Comparison of ENCODE assay signal across 8 cellular contexts in genomic region chr3:15268033-15268631, GRCh38.
DNase-seq lines count a peak whose midpoint lies in the region; ATAC-seq and TF ChIP-seq lines count a peak whose summit lies in the region.

No MANE protein-coding gene starts in this region.

- in situ Hi-C loops in Panc1 (cut with HindIII; ENCODE audit: low pct_unique_long_range_greater_than_20kb, low sequenced_read_pairs), result no loop called here

- H3K9me3 ChIP-seq in Panc1 (ENCODE audit: control insufficient read depth, insufficient read depth, low read depth, low read length) (no peaks in the 10 kb centered on the region), esophagus muscularis mucosa (no peaks in the 10 kb centered on the region)

- H3K4me1 ChIP-seq in Panc1 (ENCODE audit: control insufficient read depth, insufficient read depth, low read length) (peaks cover 18% of the 10 kb centered on the region), esophagus muscularis mucosa (peaks cover 18 to 45% (median 35%) of the 10 kb centered on the region in 4 donors)

- 33% methylated on average over 15 of the region's 15 CpGs for WGBS in esophagus muscularis mucosa

- peak overlapping the region in 9 of 10 donors; percentile 10 to 62 (median 36) for H3K4me3 Mint-ChIP-seq in naive thymus-derived CD8-positive, alpha-beta T cell

- CTCF ChIA-PET in Panc1 (lab: Charles Lee), result interaction anchor here (1.1 to 1.6 kb wide), 2 partner anchors 64 to 137 kb away, joined by 9 to 12 read pairs; partner anchors contain the start of gene SH3BP5

- ATAC-seq in GM18511 (IDR thresholded peaks at IDR 0.05; ENCODE audit: unreplicated experiment) (peak; percentile 71), Panc1 (peak; percentile 86)
- ATAC-seq in naive thymus-derived CD8-positive, alpha-beta T cell, result peak; percentile 34 to 53

- H3K27ac ChIP-seq in Panc1 (ENCODE audit: low read length) (peak overlapping the region; percentile 7; the same call in 1 of the 2 replicates), esophagus muscularis mucosa (replicated peaks in 1 of 4) (peak overlapping the region; percentile 61 to 74 (median 70))

- peak overlapping the region in 6 of 10 donors; percentile 15 to 79 (median 53) for H3K27ac Mint-ChIP-seq in naive thymus-derived CD8-positive, alpha-beta T cell

- TF ChIP-seq POLR2A in esophagus muscularis mucosa (IDR thresholded peaks at IDR 0.05; ENCODE audit: low read depth), result no peak

- no TSS peak for BruUV-seq in Panc1 (replicated peaks; lab: Mats Ljungman, UMichigan)

- peak; percentile 93 for TF ChIP-seq CTCF in Panc1 (IDR thresholded peaks at IDR 0.05)
- peak; percentile 89 to 93 (median 91) for TF ChIP-seq CTCF in esophagus muscularis mucosa (IDR thresholded peaks at IDR 0.05)

- H3K27me3 ChIP-seq in Panc1 (ENCODE audit: control insufficient read depth, insufficient read depth, low read length) (no peaks in the 10 kb centered on the region), esophagus muscularis mucosa (no peaks in the 10 kb centered on the region)

- H3K9me3 Mint-ChIP-seq in naive thymus-derived CD8-positive, alpha-beta T cell, result no peaks in the 10 kb centered on the region

- DNase-seq in A172 (ENCODE audit: low spot score) (peak; percentile 82), Panc1 (ENCODE audit: low read depth, low spot score) (peak; percentile 46), esophagus muscularis mucosa (ENCODE audit: extremely low spot score) (peak; percentile 94)
- peak; percentile 81 for DNase-seq in Jurkat, Clone E6-1 (ENCODE audit: low read depth, low spot score)
- peak; percentile 85 for DNase-seq in activated T-cell treated with anti-CD3 and anti-CD28 coated beads, Interleukin-2, amount 50 U/mL, for 1 hour
- peak; percentile 69 to 92 (median 82) for DNase-seq in naive thymus-derived CD8-positive, alpha-beta T cell
- DNase-seq in stimulated activated CD8-positive, alpha-beta memory T cell treated with anti-CD3 and anti-CD28 coated beads, Interleukin-7, amount 100 ng/mL, for 4 hours (ENCODE audit: low read depth in 2 of 2), result peak; percentile 73 to 74

- H3K4me1 Mint-ChIP-seq in naive thymus-derived CD8-positive, alpha-beta T cell, result peaks cover 24 to 87% (median 73%) of the 10 kb centered on the region in 4 donors

- POLR2A ChIA-PET in Panc1 (lab: Charles Lee), result interaction anchor here (0.6 kb wide), 1 partner anchor 111 kb away, joined by 9 read pairs; no protein-coding TSS in a partner anchor
- POLR2A ChIA-PET in naive thymus-derived CD8-positive, alpha-beta T cell (lab: Charles Lee), result interaction anchor here (0.6 to 6.2 kb wide), 9 partner anchors 24 to 291 kb away, joined by 3 to 49 read pairs (median 5); partner anchors contain the start of genes CAPN7 and SH3BP5

- H3K36me3 ChIP-seq in Panc1 (ENCODE audit: control insufficient read depth, insufficient read depth, low read length) (no peaks in the 10 kb centered on the region), esophagus muscularis mucosa (no peaks in the 10 kb centered on the region)

- no peaks in the 10 kb centered on the region for H3K27me3 Mint-ChIP-seq in naive thymus-derived CD8-positive, alpha-beta T cell

- intact Hi-C loops in Panc1 (cut with micrococcal nuclease; ENCODE audit: unreplicated experiment), result loop anchor here (1.0 to 2.0 kb wide), 2 partner anchors 110 to 137 kb away; no protein-coding TSS in a partner anchor
- intact Hi-C loops in esophagus muscularis mucosa (cut with DNase I), result loop anchor here (1.0 to 10.0 kb wide), 4 partner anchors 63 to 289 kb away; partner anchors contain the start of genes CAPN7 and SH3BP5

- H3K4me3 ChIP-seq in Jurkat, Clone E6-1 (ENCODE audit: low read length), result no peak overlapping the region
- H3K4me3 ChIP-seq in Panc1 (ENCODE audit: low read depth in 2 of 2, low read length in 2 of 2) (no peak overlapping the region), esophagus muscularis mucosa (no peak overlapping the region)

- no peak for TF ChIP-seq EP300 in esophagus muscularis mucosa (IDR thresholded peaks at IDR 0.05)

- H3K36me3 Mint-ChIP-seq in naive thymus-derived CD8-positive, alpha-beta T cell, result no peaks in the 10 kb centered on the region
